20 cellular contexts compared by ENCODE assay signal in the genomic region with DNA sequence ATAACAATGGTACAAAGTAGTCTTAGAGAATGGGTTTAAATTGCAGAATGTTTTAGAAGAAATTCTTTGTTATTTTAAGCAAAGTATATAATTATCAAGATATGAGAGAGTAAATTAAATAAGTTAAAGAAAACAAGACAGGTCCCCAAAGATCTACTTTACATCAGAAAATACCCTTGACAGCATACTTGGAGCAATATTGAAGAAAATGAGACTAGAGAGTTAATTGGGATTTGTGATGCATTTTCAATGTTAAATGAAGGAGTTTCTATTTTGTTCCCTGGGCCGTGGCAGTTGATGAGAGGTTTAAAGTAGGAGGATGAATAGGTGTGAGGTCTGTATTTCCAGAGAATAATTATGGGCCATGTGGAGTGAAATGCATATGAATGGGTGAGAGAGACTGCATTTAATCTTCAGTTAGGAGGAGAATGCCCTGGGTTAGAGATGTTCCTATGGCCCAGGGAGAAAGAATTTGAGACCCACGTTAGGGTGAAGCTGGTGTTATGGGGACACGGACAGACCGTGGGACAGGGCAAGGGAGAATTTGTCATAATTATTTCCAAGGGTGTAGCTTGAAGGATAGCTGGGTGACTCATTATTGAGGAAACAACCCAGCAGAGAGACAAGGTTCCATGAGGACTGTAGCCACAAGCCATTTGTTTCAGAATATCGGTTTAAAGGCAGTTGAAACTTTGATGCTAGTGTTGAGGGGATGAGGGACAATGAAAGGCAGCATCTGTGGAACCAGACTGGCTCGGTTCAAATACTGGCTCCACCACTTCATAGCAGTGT. TPM values are rescaled to one million over a fixed set of nuclear protein-coding genes. Genes with fewer than 3 reads are reported as not detected.
DNase-seq lines count a peak whose midpoint lies in the region; ATAC-seq and TF ChIP-seq lines count a peak whose summit lies in the region.
"Had no signal": no experiment of that assay in that cellular context is flagged by ENCODE, and none has a peak within 500 bp of the region (broad histone marks: within the 10 kb centered on the region; RNA-seq: fewer than 3 reads in every experiment).

No MANE protein-coding gene starts in this region.

- no peaks in the 10 kb centered on the region for H3K9me2 ChIP-seq in OCI-LY1 (ENCODE audit: low read depth, low read length)

- intact Hi-C loops in MCF 10A (cut with micrococcal nuclease), result no loop called here
- intact Hi-C loops in breast epithelium (cut with DNase I; ENCODE audit: low total_unique reads), result no loop called here

- H3K9me3 Mint-ChIP-seq in MCF 10A (ENCODE audit: unreplicated experiment), result no peaks in the 10 kb centered on the region
- peaks cover 5% of the 10 kb centered on the region for H3K9me3 Mint-ChIP-seq in stimulated activated memory B cell treated with anti-CD40 and anti-IgM and Interleukin-4, amounts not matched to agents 10 μg/mL and 1 μg/mL and 100 μg/mL, for 72 hours
- H3K9me3 Mint-ChIP-seq in osteocyte (ENCODE audit: unreplicated experiment), result no peaks in the 10 kb centered on the region

- no peaks in the 10 kb centered on the region for H3K36me3 ChIP-seq in breast epithelium
- H3K36me3 ChIP-seq in OCI-LY1 (ENCODE audit: insufficient read depth, low read length), result peaks cover 38% of the 10 kb centered on the region; the same call in 1 of the 2 replicates
- H3K36me3 ChIP-seq: upper lobe of right lung had no signal

- H3K36me3 Mint-ChIP-seq in MCF 10A (ENCODE audit: insufficient read depth, unreplicated experiment), result peaks cover 5% of the 10 kb centered on the region
- H3K36me3 Mint-ChIP-seq in stimulated activated memory B cell treated with anti-CD40 and anti-IgM and Interleukin-4, amounts not matched to agents 10 μg/mL and 1 μg/mL and 100 μg/mL, for 72 hours, result peaks cover 37% of the 10 kb centered on the region
- no peaks in the 10 kb centered on the region for H3K36me3 Mint-ChIP-seq in osteocyte (ENCODE audit: unreplicated experiment)

- H3K27ac Mint-ChIP-seq in MCF 10A (ENCODE audit: low read depth, unreplicated experiment), result no peak overlapping the region
- peak overlapping the region; percentile 94 for H3K27ac Mint-ChIP-seq in stimulated activated memory B cell treated with anti-CD40 and anti-IgM and Interleukin-4, amounts not matched to agents 10 μg/mL and 1 μg/mL and 100 μg/mL, for 72 hours
- no peak overlapping the region for H3K27ac Mint-ChIP-seq in osteocyte (ENCODE audit: unreplicated experiment)

- no peaks in the 10 kb centered on the region for H4K20me1 ChIP-seq in OCI-LY1 (ENCODE audit: insufficient read depth, low read length)

- H3K4me1 Mint-ChIP-seq in MCF 10A (ENCODE audit: insufficient read depth, unreplicated experiment), result peaks cover 10% of the 10 kb centered on the region
- peaks cover 99% of the 10 kb centered on the region for H3K4me1 Mint-ChIP-seq in stimulated activated memory B cell treated with anti-CD40 and anti-IgM and Interleukin-4, amounts not matched to agents 10 μg/mL and 1 μg/mL and 100 μg/mL, for 72 hours
- peaks cover 5% of the 10 kb centered on the region for H3K4me1 Mint-ChIP-seq in osteocyte (ENCODE audit: unreplicated experiment)

- no peaks in the 10 kb centered on the region for H3F3A ChIP-seq in OCI-LY1 (ENCODE audit: insufficient read depth, low read length)

- TF ChIP-seq CTCF in MCF 10A (IDR thresholded peaks at IDR 0.05; ENCODE audit: unreplicated experiment) (no peak), breast epithelium (IDR thresholded peaks at IDR 0.05) (no peak), OCI-LY1 (IDR thresholded peaks at IDR 0.05; ENCODE audit: low read length) (no peak), osteocyte (IDR thresholded peaks at IDR 0.05) (no peak)

- peaks cover 41% of the 10 kb centered on the region for H3K79me2 ChIP-seq in OCI-LY1 (ENCODE audit: insufficient read depth, low read length)

- H3K27ac ChIP-seq in breast epithelium (no peak overlapping the region), OCI-LY1 (ENCODE audit: low read depth, low read length, poor library complexity, severe bottlenecking) (peak overlapping the region; percentile 94)
- H3K27ac ChIP-seq: epithelial cell of prostate, HL-60, skin epidermis, upper lobe of right lung had no signal

- H3K4me3 ChIP-seq in breast epithelium (no peak overlapping the region), OCI-LY1 (ENCODE audit: low read depth, low read length, poor library complexity, severe bottlenecking) (no peak overlapping the region)
- H3K4me3 ChIP-seq: skin epidermis, upper lobe of right lung had no signal

- H3K9me3 ChIP-seq in breast epithelium, result no peaks in the 10 kb centered on the region
- H3K9me3 ChIP-seq in OCI-LY1 (ENCODE audit: low read length), result no peaks in the 10 kb centered on the region
- H3K9me3 ChIP-seq: Caco-2, upper lobe of right lung had no signal

- DNase-seq in MCF 10A (ENCODE audit: unreplicated experiment) (peak; percentile 20), breast epithelium (ENCODE audit: low spot score in 2 of 2) (no peak), dermis blood vessel endothelial cell (peak; percentile 35), osteocyte (ENCODE audit: extremely low spot score, unreplicated experiment) (no peak), GOT3 (lab: John Stamatoyannopoulos, UW) (no peak), HEK293T (ENCODE audit: extremely low spot score) (no peak)
- DNase-seq: activated CD4-positive, alpha-beta T cell treated with anti-CD3 and anti-CD28 coated beads, Interleukin-2, amount 50 U/mL, for 4 hours; activated T-cell treated with anti-CD3 and anti-CD28 coated beads, Interleukin-2, amount 50 U/mL, for 48 hours; Caco-2; GF-D8; glutamatergic neuron; immature natural killer cell; NCI-H446 treated with DMSO at 0.1 percent for 48 hours; stimulated activated naive CD4-positive, alpha-beta T cell; upper lobe of right lung had no signal

- H3K4me2 ChIP-seq in OCI-LY1 (ENCODE audit: low read length), result peak overlapping the region; percentile 54

- no peak for ATAC-seq in stimulated activated memory B cell treated with anti-CD40 and anti-IgM and Interleukin-4, amounts not matched to agents 10 μg/mL and 1 μg/mL and 100 μg/mL, for 72 hours
- ATAC-seq: upper lobe of right lung had no signal

- H3K27me3 Mint-ChIP-seq in MCF 10A (ENCODE audit: insufficient read depth, unreplicated experiment), result no peaks in the 10 kb centered on the region
- H3K27me3 Mint-ChIP-seq in stimulated activated memory B cell treated with anti-CD40 and anti-IgM and Interleukin-4, amounts not matched to agents 10 μg/mL and 1 μg/mL and 100 μg/mL, for 72 hours, result no peaks in the 10 kb centered on the region
- H3K27me3 Mint-ChIP-seq in osteocyte (ENCODE audit: unreplicated experiment), result no peaks in the 10 kb centered on the region

- CTCF ChIA-PET in MCF 10A (lab: Yijun Ruan, JAX), result interaction anchor here (0.5 kb wide), 1 partner anchor 792 kb away, joined by 4 read pairs; no protein-coding TSS in a partner anchor
- CTCF ChIA-PET in HEK293T (lab: Yijun Ruan, JAX), result no interaction called here

- H2AFZ ChIP-seq in OCI-LY1 (ENCODE audit: low read length), result no peak overlapping the region

- no peak for TF ChIP-seq POLR2A in breast epithelium (IDR thresholded peaks at IDR 0.05)

- H3K4me1 ChIP-seq in breast epithelium, result no peaks in the 10 kb centered on the region
- H3K4me1 ChIP-seq in OCI-LY1 (ENCODE audit: insufficient read depth, low read length, severe bottlenecking), result peaks cover 100% of the 10 kb centered on the region
- H3K4me1 ChIP-seq: Caco-2, upper lobe of right lung had no signal

- H3K27me3 ChIP-seq in breast epithelium (no peaks in the 10 kb centered on the region), OCI-LY1 (ENCODE audit: insufficient read depth, low read length) (no peaks in the 10 kb centered on the region)
- H3K27me3 ChIP-seq: upper lobe of right lung had no signal

- H3K9ac ChIP-seq in OCI-LY1 (ENCODE audit: low read length), result peak overlapping the region; percentile 43; the same call in 1 of the 2 replicates

- no TSS peak for BruUV-seq in MCF 10A (replicated peaks; lab: Mats Ljungman, UMichigan)

- POLR2A ChIA-PET in MCF 10A (lab: Yijun Ruan, JAX) (no interaction called here), HEK293T (lab: Yijun Ruan, JAX) (no interaction called here)

- H3K4me3 Mint-ChIP-seq in MCF 10A (ENCODE audit: unreplicated experiment) (no peak overlapping the region), osteocyte (ENCODE audit: unreplicated experiment) (no peak overlapping the region)
- no peak overlapping the region for H3K4me3 Mint-ChIP-seq in stimulated activated memory B cell treated with anti-CD40 and anti-IgM and Interleukin-4, amounts not matched to agents 10 μg/mL and 1 μg/mL and 100 μg/mL, for 72 hours

TF ChIP-seq in HEK293T, 16 proteins besides CTCF, POLR2A, EP300 and RAD21:
- no peak for TF ChIP-seq FOXA1 (IDR thresholded peaks at IDR 0.05)
- TF ChIP-seq ARNT (IDR thresholded peaks at IDR 0.05), result no peak
- no peak for TF ChIP-seq FOXM1 (IDR thresholded peaks at IDR 0.05; ENCODE audit: borderline replicate concordance)

RNA-seq across cellular contexts. Expression of gene MGAT5, which starts 22.7 kb away (rescaled TPM):
- total RNA-seq in MCF 10A (2022) (22.2 and 32.3 TPM in 2 replicates), breast epithelium (10 to 100 TPM; 30.5 to 42.6 (median 34.4) TPM), dermis blood vessel endothelial cell (133 and 168 TPM in 2 replicates), osteocyte (22.6 and 23.8 TPM in 2 replicates)

Comparison
In these comparisons a context has a peak if more than half of its experiments do, and no peak if none do; other contexts are left out.
1. DNase-seq: peak in MCF 10A (single experiment) and dermis blood vessel endothelial cell (single experiment); none in breast epithelium (0 of 2), osteocyte (single experiment), GOT3 (single experiment) and HEK293T (single experiment).